1 cellular context compared by ENCODE assay signal in genomic region chr1:87305762-87306161, GRCh38.
TF ChIP-seq lines count a peak whose summit lies in the region.

No MANE protein-coding gene starts in this region.

TF ChIP-seq in SK-N-SH, 30 proteins besides CTCF, POLR2A, EP300 and RAD21:
- TF ChIP-seq REST (IDR thresholded peaks at IDR 0.05; ENCODE audit: low read depth, low read length) (no peak), MEF2A (IDR thresholded peaks at IDR 0.05; ENCODE audit: borderline replicate concordance, low read depth) (no peak), IRF3 (IDR thresholded peaks at IDR 0.05; ENCODE audit: low read depth, low read length) (no peak), USF1 (IDR thresholded peaks at IDR 0.05; ENCODE audit: borderline replicate concordance, low read depth) (no peak), JUND (IDR thresholded peaks at IDR 0.05) (peak; percentile 9; the same call in 1 of the 2 replicates), ZBTB33 (IDR thresholded peaks at IDR 0.05; ENCODE audit: borderline replicate concordance, low read depth) (no peak), TEAD4 (IDR thresholded peaks at IDR 0.05; ENCODE audit: borderline replicate concordance, insufficient read depth) (peak; percentile 51; the same call in 1 of the 2 replicates), NFIC (IDR thresholded peaks at IDR 0.05; ENCODE audit: borderline replicate concordance) (peak; percentile 79), MAX (IDR thresholded peaks at IDR 0.05; ENCODE audit: low read depth) (no peak), POLR2AphosphoS5 (IDR thresholded peaks at IDR 0.05; ENCODE audit: low read depth, low read length) (peak; percentile 86), RCOR1 (IDR thresholded peaks at IDR 0.05; ENCODE audit: low read length) (peak; percentile 38; the same call in 1 of the 2 replicates), YY1 (IDR thresholded peaks at IDR 0.05; ENCODE audit: low read depth) (no peak), PBX3 (IDR thresholded peaks at IDR 0.05) (peak; percentile 82), EZH2phosphoT487 (IDR thresholded peaks at IDR 0.05; ENCODE audit: borderline replicate concordance, low read depth) (no peak), NRF1 (IDR thresholded peaks at IDR 0.05; ENCODE audit: low read depth, low read length) (no peak), TCF12 (IDR thresholded peaks at IDR 0.05) (peak; percentile 97), ELF1 (IDR thresholded peaks at IDR 0.05) (no peak)
